ENCODE assay signal across 14 cellular contexts in genomic region chr9:131693163-131693562, GRCh38.
"Had no signal": no experiment of that assay in that cellular context is flagged by ENCODE, and none has a peak within 500 bp of the region (broad histone marks: within the 10 kb centered on the region; RNA-seq: fewer than 3 reads in every experiment).

No MANE protein-coding gene starts in this region.

- H3K27ac ChIP-seq: foreskin keratinocyte, uterus, WERI-Rb-1 had no signal

- H3K4me3 ChIP-seq: thyroid gland, uterus had no signal

- H3K4me1 ChIP-seq: foreskin keratinocyte had no signal

- DNase-seq: activated CD4-positive, alpha-beta T cell treated with anti-CD3 and anti-CD28 coated beads for 4 hours; activated CD8-positive, alpha-beta memory T cell treated with anti-CD3 and anti-CD28 coated beads for 24 hours; cortex of kidney; effector CD8-positive, alpha-beta T cell; left colon; naive thymus-derived CD4-positive, alpha-beta T cell; thyroid gland; uterus; WERI-Rb-1 had no signal

- H3K4me3 Mint-ChIP-seq: activated naive CD4-positive, alpha-beta T cell treated with anti-CD3 and anti-CD28 coated beads, Interleukin-2, amount 50 U/mL, for 24 hours; central memory CD8-positive, alpha-beta T cell; stimulated activated memory B cell treated with anti-CD40 and anti-IgM and Interleukin-4, amounts not matched to agents 10 μg/mL and 1 μg/mL and 100 μg/mL, for 72 hours; T-helper 1 cell treated with Interleukin-12 subunit alpha and Interleukin-12 subunit beta and Interleukin-4 antibody, amounts not matched to agents 30 μg/mL and 1 μg/mL, for 36 hours had no signal

- H3K27ac Mint-ChIP-seq: activated naive CD4-positive, alpha-beta T cell treated with anti-CD3 and anti-CD28 coated beads, Interleukin-2, amount 50 U/mL, for 24 hours; stimulated activated memory B cell treated with anti-CD40 and anti-IgM and Interleukin-4, amounts not matched to agents 10 μg/mL and 1 μg/mL and 100 μg/mL, for 72 hours had no signal

- H3K27me3 ChIP-seq: foreskin keratinocyte, thyroid gland, uterus had no signal

- H3K9me3 Mint-ChIP-seq: activated naive CD4-positive, alpha-beta T cell treated with anti-CD3 and anti-CD28 coated beads, Interleukin-2, amount 50 U/mL, for 24 hours; central memory CD8-positive, alpha-beta T cell; naive thymus-derived CD4-positive, alpha-beta T cell; stimulated activated memory B cell treated with anti-CD40 and anti-IgM and Interleukin-4, amounts not matched to agents 10 μg/mL and 1 μg/mL and 100 μg/mL, for 72 hours; T-helper 1 cell treated with Interleukin-12 subunit alpha and Interleukin-12 subunit beta and Interleukin-4 antibody, amounts not matched to agents 30 μg/mL and 1 μg/mL, for 36 hours had no signal

- H3K36me3 ChIP-seq: thyroid gland, uterus, WERI-Rb-1 had no signal

- H3K27me3 Mint-ChIP-seq: activated naive CD4-positive, alpha-beta T cell treated with anti-CD3 and anti-CD28 coated beads, Interleukin-2, amount 50 U/mL, for 24 hours; central memory CD8-positive, alpha-beta T cell; naive thymus-derived CD4-positive, alpha-beta T cell; stimulated activated memory B cell treated with anti-CD40 and anti-IgM and Interleukin-4, amounts not matched to agents 10 μg/mL and 1 μg/mL and 100 μg/mL, for 72 hours had no signal

- ATAC-seq: foreskin keratinocyte; left colon; naive thymus-derived CD4-positive, alpha-beta T cell; stimulated activated memory B cell treated with anti-CD40 and anti-IgM and Interleukin-4, amounts not matched to agents 10 μg/mL and 1 μg/mL and 100 μg/mL, for 72 hours had no signal

- H3K9me3 ChIP-seq: thyroid gland, uterus had no signal
